15 cellular contexts compared by ENCODE assay signal in the genomic region with DNA sequence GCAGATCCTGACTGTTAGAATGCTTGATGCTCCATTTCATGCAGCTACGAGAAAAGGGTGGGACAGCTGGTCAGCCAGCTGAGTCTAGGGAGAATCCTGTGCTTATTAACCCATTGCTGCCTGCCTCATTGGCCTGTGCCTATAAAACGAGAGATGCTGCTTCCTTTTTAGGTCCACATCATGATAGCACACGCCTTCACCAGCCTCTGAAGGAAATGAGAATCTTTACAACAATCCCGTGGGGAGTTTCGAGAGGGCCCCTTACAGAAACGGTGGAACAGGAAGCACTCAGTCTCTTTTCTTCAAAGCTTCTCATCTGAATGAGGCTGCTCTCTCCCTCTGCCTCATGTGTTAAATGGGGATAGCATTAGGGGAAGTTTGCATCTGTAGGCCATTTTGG.
DNase-seq lines count a peak whose midpoint lies in the region; ATAC-seq and TF ChIP-seq lines count a peak whose summit lies in the region.
"Had no signal": no experiment of that assay in that cellular context is flagged by ENCODE, and none has a peak within 500 bp of the region (broad histone marks: within the 10 kb centered on the region; RNA-seq: fewer than 3 reads in every experiment).

No MANE protein-coding gene starts in this region.

- H4K8ac ChIP-seq in mesendoderm (ENCODE audit: low read depth, low read length): no peak overlapping the region

- H3K27me3 ChIP-seq in mesendoderm (ENCODE audit: insufficient read depth, low read length, poor library complexity) (no peaks in the 10 kb centered on the region), gastroesophageal sphincter (no peaks in the 10 kb centered on the region), stomach (no peaks in the 10 kb centered on the region), psoas muscle (ENCODE audit: insufficient read depth in 3 of 3, low read length in 2 of 3) (no peaks in the 10 kb centered on the region)
- H3K27me3 ChIP-seq: esophagus squamous epithelium had no signal

- no peak overlapping the region for H4K5ac ChIP-seq in mesendoderm (ENCODE audit: low read length)

- TF ChIP-seq EP300 in gastroesophageal sphincter (IDR thresholded peaks at IDR 0.05) (no peak), stomach (IDR thresholded peaks at IDR 0.05) (no peak)

- H3K18ac ChIP-seq in mesendoderm (ENCODE audit: low read length): no peak overlapping the region

- peak; percentile 86 for ATAC-seq in GM18502 (IDR thresholded peaks at IDR 0.05; ENCODE audit: poor library complexity, unreplicated experiment)
- peak; percentile 72 for ATAC-seq in GM21447 (IDR thresholded peaks at IDR 0.05; ENCODE audit: unreplicated experiment)
- ATAC-seq in HG03432 (IDR thresholded peaks at IDR 0.05; ENCODE audit: unreplicated experiment): peak; percentile 83
- ATAC-seq in gastroesophageal sphincter: no peak
- ATAC-seq in psoas muscle: no peak
- ATAC-seq: activated CD8-positive, alpha-beta T cell treated with anti-CD3 and anti-CD28 coated beads, Interleukin-2, amount 10 ng/mL, durations not matched to agents 7 days and 5 days; HCT116; T-helper 17 cell had no signal

- H3K79me2 ChIP-seq in mesendoderm (ENCODE audit: control insufficient read depth, insufficient read depth, low read length): no peaks in the 10 kb centered on the region

- no peak overlapping the region for H2BK120ac ChIP-seq in mesendoderm (ENCODE audit: low read depth, low read length)

- no peaks in the 10 kb centered on the region for H3K4me1 ChIP-seq in mesendoderm (ENCODE audit: control insufficient read depth, low read depth, low read length)
- H3K4me1 ChIP-seq in gastroesophageal sphincter: peaks cover 0 to 9% (median 0%) of the 10 kb centered on the region in 3 donors
- H3K4me1 ChIP-seq in stomach: peaks cover 0 to 4% (median 0%) of the 10 kb centered on the region in 4 donors
- H3K4me1 ChIP-seq in psoas muscle: no peaks in the 10 kb centered on the region
- H3K4me1 ChIP-seq: esophagus squamous epithelium had no signal

- intact Hi-C loops in stomach (cut with DNase I; ENCODE audit: low total_unique reads): no loop called here
- intact Hi-C loops in psoas muscle (cut with DNase I): no loop called here

- H3K27ac ChIP-seq in mesendoderm (ENCODE audit: low read depth, low read length) (no peak overlapping the region), gastroesophageal sphincter (no peak overlapping the region), stomach (no peak overlapping the region), psoas muscle (no peak overlapping the region)
- H3K27ac ChIP-seq: esophagus squamous epithelium had no signal

- H3K4me3 ChIP-seq in mesendoderm (ENCODE audit: low read length) (no peak overlapping the region), gastroesophageal sphincter (no peak overlapping the region), stomach (no peak overlapping the region), psoas muscle (no peak overlapping the region)
- H3K4me3 ChIP-seq: esophagus squamous epithelium had no signal

- H3K4ac ChIP-seq in mesendoderm (ENCODE audit: low read depth, low read length): no peak overlapping the region

- no peak overlapping the region for H2AK5ac ChIP-seq in mesendoderm (ENCODE audit: low read length)

- TF ChIP-seq POLR2A in gastroesophageal sphincter (IDR thresholded peaks at IDR 0.05) (no peak), stomach (IDR thresholded peaks at IDR 0.05) (no peak)

- no peak overlapping the region for H2BK5ac ChIP-seq in mesendoderm (ENCODE audit: low read length)

- H3K79me1 ChIP-seq in mesendoderm (ENCODE audit: low read length): no peaks in the 10 kb centered on the region

- H3K36me3 ChIP-seq in mesendoderm (ENCODE audit: control insufficient read depth, insufficient read depth, low read length) (no peaks in the 10 kb centered on the region), gastroesophageal sphincter (no peaks in the 10 kb centered on the region), stomach (no peaks in the 10 kb centered on the region), psoas muscle (ENCODE audit: insufficient read depth in 1 of 2, low read depth in 1 of 2) (no peaks in the 10 kb centered on the region)
- H3K36me3 ChIP-seq: esophagus squamous epithelium had no signal

- no peak overlapping the region for H3K9ac ChIP-seq in mesendoderm (ENCODE audit: low read length)

- H3K23ac ChIP-seq in mesendoderm (ENCODE audit: low read length): no peak overlapping the region

- H3K56ac ChIP-seq in mesendoderm (ENCODE audit: low read length): peak overlapping the region; percentile 25

- TF ChIP-seq CTCF in gastroesophageal sphincter (IDR thresholded peaks at IDR 0.05) (no peak), stomach (IDR thresholded peaks at IDR 0.05) (no peak), psoas muscle (IDR thresholded peaks at IDR 0.05) (no peak)

- DNase-seq in mesendoderm: no peak
- DNase-seq in cerebellar nuclear complex (lab: John Stamatoyannopoulos, UW): no peak
- DNase-seq in stomach: no peak
- DNase-seq in psoas muscle: no peak
- DNase-seq: activated CD8-positive, alpha-beta T cell treated with anti-CD3 and anti-CD28 coated beads, Interleukin-2, amount 10 ng/mL, durations not matched to agents 7 days and 5 days; esophagus squamous epithelium; NCI-H1694 treated with DMSO at 0.1 percent for 48 hours; OCI-M1; stimulated activated CD4-positive, alpha-beta T cell treated with anti-CD3 and anti-CD28 coated beads, Interleukin-2, amount 100 ng/mL, for 24 hours; T-helper 17 cell had no signal

- H2BK15ac ChIP-seq in mesendoderm (replicated peaks; ENCODE audit: low read depth): no peak overlapping the region

- no CpG with 5 or more reads among the region's 6 CpGs for WGBS in mesendoderm (ENCODE audit: extremely low coverage, insufficient coverage, low lambda C conversion rate)
- WGBS in gastroesophageal sphincter (ENCODE audit: low coverage in 1 of 2), 2 donors: 56 to 59% methylated on average over 4 to 5 of the region's 6 CpGs
- WGBS in stomach, 5 donors: 55 to 70% (median 62%) methylated on average over 6 of the region's 6 CpGs
- WGBS in psoas muscle, 3 donors: 53 to 56% (median 54%) methylated on average over 6 of the region's 6 CpGs

- peaks cover 0 to 6% (median 0%) of the 10 kb centered on the region in 3 donors for H3K9me3 ChIP-seq in gastroesophageal sphincter
- H3K9me3 ChIP-seq in stomach: peaks cover 0 to 3% (median 2%) of the 10 kb centered on the region in 4 donors
- H3K9me3 ChIP-seq in psoas muscle: no peaks in the 10 kb centered on the region

- no peak overlapping the region for H3K4me2 ChIP-seq in mesendoderm (ENCODE audit: low read length)

Comparison
In these comparisons a context has a peak if more than half of its experiments do, and no peak if none do; other contexts are left out.
1. ATAC-seq: peak in GM18502 (single experiment), GM21447 (single experiment) and HG03432 (single experiment); none in gastroesophageal sphincter (single experiment) and psoas muscle (0 of 4).